In the genomic region with DNA sequence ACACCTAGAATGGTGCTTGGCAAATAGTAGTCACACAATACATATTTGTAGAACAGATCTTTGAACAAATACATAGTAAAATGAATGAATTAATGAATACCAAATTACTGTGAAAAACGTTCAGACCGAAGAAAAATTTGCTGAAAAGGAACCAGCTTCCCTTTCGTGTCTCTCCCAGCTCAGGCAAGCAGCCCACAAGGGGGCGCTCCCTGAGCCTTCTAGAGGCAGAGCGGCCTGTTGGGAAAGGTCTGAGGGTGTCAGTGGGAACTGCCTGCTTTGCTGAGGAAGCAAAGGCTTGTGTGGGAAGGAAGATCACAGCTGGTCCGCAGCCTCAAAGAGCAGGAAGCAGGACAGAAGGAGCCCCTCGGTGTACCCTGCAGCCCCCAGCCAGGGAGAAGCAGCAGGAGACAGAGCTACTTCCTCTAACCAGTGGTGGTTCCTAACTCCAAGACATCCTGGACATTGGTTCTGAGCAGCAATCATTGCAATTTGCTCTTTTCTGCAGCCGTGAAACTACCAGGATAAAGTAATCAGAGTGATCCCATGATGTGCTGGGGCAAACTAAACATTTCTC, we compare ENCODE assay signal across 9 cellular contexts.
DNase-seq lines count a peak whose midpoint lies in the region; ATAC-seq and TF ChIP-seq lines count a peak whose summit lies in the region.
"Had no signal": no experiment of that assay in that cellular context is flagged by ENCODE, and none has a peak within 500 bp of the region (broad histone marks: within the 10 kb centered on the region; RNA-seq: fewer than 3 reads in every experiment).

No MANE protein-coding gene starts in this region.

- H3K9me3 ChIP-seq in OCI-LY3 (ENCODE audit: insufficient read depth, low read length): no peaks in the 10 kb centered on the region
- no peaks in the 10 kb centered on the region for H3K9me3 ChIP-seq in hepatocyte (ENCODE audit: low read depth)

- no peak overlapping the region for H3K9ac ChIP-seq in OCI-LY3 (ENCODE audit: low read length)
- H3K9ac ChIP-seq: KMS-11 had no signal

- peak; percentile 68 for DNase-seq in activated CD4-positive, alpha-beta T cell treated with anti-CD3 and anti-CD28 coated beads for 48 hours
- DNase-seq in activated CD4-positive, alpha-beta T cell treated with anti-CD3 and anti-CD28 coated beads for 1 hour: no peak
- no peak for DNase-seq in epithelial cell of proximal tubule (ENCODE audit: low read depth)
- peak; percentile 21 to 31 for DNase-seq in stimulated activated CD8-positive, alpha-beta memory T cell treated with anti-CD3 and anti-CD28 coated beads, Interleukin-2, amount 100 ng/mL, for 48 hours (ENCODE audit: low read depth in 2 of 2)
- DNase-seq in GF-D8 (lab: John Stamatoyannopoulos, UW): no peak
- no peak for DNase-seq in hepatocyte (ENCODE audit: low spot score)

- H3K79me2 ChIP-seq in OCI-LY3 (ENCODE audit: low read length) (no peaks in the 10 kb centered on the region), hepatocyte (no peaks in the 10 kb centered on the region)

- no peak for ATAC-seq in HG03135 (IDR thresholded peaks at IDR 0.05; ENCODE audit: unreplicated experiment)

- H3K27me3 ChIP-seq in OCI-LY3 (ENCODE audit: low read depth, low read length) (no peaks in the 10 kb centered on the region), hepatocyte (no peaks in the 10 kb centered on the region)

- peak; percentile 69 for TF ChIP-seq CTCF in OCI-LY3 (IDR thresholded peaks at IDR 0.05; ENCODE audit: low read depth, low read length)
- TF ChIP-seq CTCF in epithelial cell of proximal tubule (conservative IDR thresholded peaks at IDR 0.05; ENCODE audit: low read depth, low read length): peak; percentile 65
- TF ChIP-seq CTCF in hepatocyte (IDR thresholded peaks at IDR 0.05; ENCODE audit: poor library complexity): no peak

- H4K20me1 ChIP-seq in OCI-LY3 (ENCODE audit: insufficient read depth, low read length) (no peaks in the 10 kb centered on the region), hepatocyte (ENCODE audit: insufficient read depth, poor library complexity, severe bottlenecking) (no peaks in the 10 kb centered on the region)

- H3K9me2 ChIP-seq in hepatocyte (replicated peaks; ENCODE audit: insufficient read depth): no peaks in the 10 kb centered on the region

- H3K36me3 ChIP-seq in OCI-LY3 (replicated peaks; ENCODE audit: low read depth, low read length): no peaks in the 10 kb centered on the region
- H3K36me3 ChIP-seq in hepatocyte (replicated peaks; ENCODE audit: insufficient read depth, low read depth): no peaks in the 10 kb centered on the region

- 56% methylated on average over 8 of the region's 8 CpGs for WGBS in hepatocyte (ENCODE audit: low lambda C conversion rate, missing lambda C conversion rate)

- no peak overlapping the region for H3K4me3 ChIP-seq in OCI-LY3 (ENCODE audit: low read length)
- H3K4me3 ChIP-seq in epithelial cell of proximal tubule (ENCODE audit: low read depth, low read length): no peak overlapping the region
- no peak overlapping the region for H3K4me3 ChIP-seq in hepatocyte

- H3K27ac ChIP-seq in OCI-LY3 (ENCODE audit: low read length): no peak overlapping the region
- H3K27ac ChIP-seq in hepatocyte: no peak overlapping the region
- H3K27ac ChIP-seq: KMS-11 had no signal

- H2AFZ ChIP-seq in OCI-LY3 (ENCODE audit: low read depth, low read length) (no peak overlapping the region; the same call in 1 of the 2 replicates), hepatocyte (no peak overlapping the region)

- no peaks in the 10 kb centered on the region for H3K4me1 ChIP-seq in OCI-LY3 (ENCODE audit: low read length)
- H3K4me1 ChIP-seq in hepatocyte (ENCODE audit: insufficient read depth): no peaks in the 10 kb centered on the region

- H3K4me2 ChIP-seq in OCI-LY3 (ENCODE audit: low read length): no peak overlapping the region
- H3K4me2 ChIP-seq in hepatocyte: no peak overlapping the region
- H3K4me2 ChIP-seq: KMS-11 had no signal

Comparison
In these comparisons a context has a peak if more than half of its experiments do, and no peak if none do; other contexts are left out.
1. DNase-seq: peak in activated CD4-positive, alpha-beta T cell treated with anti-CD3 and anti-CD28 coated beads for 48 hours (single experiment) and stimulated activated CD8-positive, alpha-beta memory T cell treated with anti-CD3 and anti-CD28 coated beads, Interleukin-2, amount 100 ng/mL, for 48 hours (2 of 2); none in activated CD4-positive, alpha-beta T cell treated with anti-CD3 and anti-CD28 coated beads for 1 hour (single experiment), epithelial cell of proximal tubule (single experiment), GF-D8 (single experiment) and hepatocyte (single experiment).